8 cellular contexts compared by ENCODE assay signal in genomic region chr7:5822742-5823503, GRCh38. TPM values are rescaled to one million over a fixed set of nuclear protein-coding genes. Genes with fewer than 3 reads are reported as not detected.
DNase-seq lines count a peak whose midpoint lies in the region; ATAC-seq and TF ChIP-seq lines count a peak whose summit lies in the region.

No MANE protein-coding gene starts in this region.

- ATAC-seq in GM21717 (IDR thresholded peaks at IDR 0.05; ENCODE audit: unreplicated experiment) (peak; percentile 100), PC-3 (peak; percentile 100)
- peak; percentile 97 to 98 for ATAC-seq in activated T-cell treated with anti-CD3 and anti-CD28 coated beads, Interleukin-2, amount 50 U/mL, for 4 hours

- TF ChIP-seq POLR2A in esophagus muscularis mucosa (IDR thresholded peaks at IDR 0.05; ENCODE audit: low read depth) = no peak

- H3K4me3 Mint-ChIP-seq in activated T-cell treated with anti-CD3 and anti-CD28 coated beads, Interleukin-2, amount 50 U/mL, for 4 hours = peak overlapping the region; percentile 85

- no peaks in the 10 kb centered on the region for H3K27me3 ChIP-seq in PC-3 (ENCODE audit: low read length)
- no peaks in the 10 kb centered on the region for H3K27me3 ChIP-seq in esophagus muscularis mucosa
- H3K27me3 ChIP-seq in muscle layer of duodenum (ENCODE audit: low read depth, low read length) = no peaks in the 10 kb centered on the region

- peak overlapping the region; percentile 65 for H3K4me3 ChIP-seq in Jurkat, Clone E6-1 (ENCODE audit: low read length)
- H3K4me3 ChIP-seq in PC-3 (ENCODE audit: low read length) = peak overlapping the region; percentile 80
- H3K4me3 ChIP-seq in esophagus muscularis mucosa = peak overlapping the region; percentile 61 to 72 (median 68)
- H3K4me3 ChIP-seq in muscle layer of duodenum (ENCODE audit: low read depth in 1 of 2, low read length in 2 of 2) = peak overlapping the region; percentile 60 to 78

- H3K9me3 Mint-ChIP-seq in activated T-cell treated with anti-CD3 and anti-CD28 coated beads, Interleukin-2, amount 50 U/mL, for 4 hours = no peaks in the 10 kb centered on the region

- no peaks in the 10 kb centered on the region for H3K36me3 ChIP-seq in PC-3 (ENCODE audit: low read depth, low read length)
- no peaks in the 10 kb centered on the region for H3K36me3 ChIP-seq in esophagus muscularis mucosa
- H3K36me3 ChIP-seq in muscle layer of duodenum (ENCODE audit: control insufficient read depth in 1 of 2, insufficient read depth in 2 of 2, low read length in 2 of 2) = no peaks in the 10 kb centered on the region

- TSS peak; percentile 44 for BruUV-seq in PC-3 (replicated peaks; lab: Mats Ljungman, UMichigan)

- CTCF ChIA-PET in PC-3 (lab: Charles Lee) = interaction anchor here (1.2 kb wide), 1 partner anchor 42 kb away, joined by 3 read pairs; the partner anchor contains the start of gene RNF216

- H3K27ac ChIP-seq in PC-3 (ENCODE audit: low read length) (peak overlapping the region; percentile 60), esophagus muscularis mucosa (replicated peaks in 1 of 4) (peak overlapping the region; percentile 75 to 83 (median 78)), muscle layer of duodenum (ENCODE audit: low read length) (peak overlapping the region; percentile 75)

- peak overlapping the region; percentile 89 for H2AFZ ChIP-seq in PC-3 (ENCODE audit: low read length)

- DNase-seq in DMS79 (lab: John Stamatoyannopoulos, UW) (peak; percentile 90), PC-3 (peak; percentile 91), esophagus muscularis mucosa (ENCODE audit: extremely low spot score) (peak; percentile 97)
- peak; percentile 86 for DNase-seq in Jurkat, Clone E6-1 (ENCODE audit: low read depth, low spot score)
- DNase-seq in activated T-cell treated with anti-CD3 and anti-CD28 coated beads, Interleukin-2, amount 50 U/mL, for 4 hours = peak; percentile 93
- DNase-seq in stimulated activated CD8-positive, alpha-beta memory T cell treated with anti-CD3 and anti-CD28 coated beads, Interleukin-7, amount 100 ng/mL, for 24 hours (ENCODE audit: low read depth) = peak; percentile 93

- no peak for TF ChIP-seq EP300 in esophagus muscularis mucosa (IDR thresholded peaks at IDR 0.05)

- H3K36me3 Mint-ChIP-seq in activated T-cell treated with anti-CD3 and anti-CD28 coated beads, Interleukin-2, amount 50 U/mL, for 4 hours (ENCODE audit: insufficient read depth) = no peaks in the 10 kb centered on the region

- H3K9me3 ChIP-seq in PC-3 (ENCODE audit: low read length) = no peaks in the 10 kb centered on the region
- H3K9me3 ChIP-seq in esophagus muscularis mucosa = no peaks in the 10 kb centered on the region
- no peaks in the 10 kb centered on the region for H3K9me3 ChIP-seq in muscle layer of duodenum (ENCODE audit: control insufficient read depth in 1 of 2, low read length in 2 of 2)

- WGBS in esophagus muscularis mucosa = 0% methylated on average over 18 of the region's 39 CpGs

- no peaks in the 10 kb centered on the region for H3K27me3 Mint-ChIP-seq in activated T-cell treated with anti-CD3 and anti-CD28 coated beads, Interleukin-2, amount 50 U/mL, for 4 hours (ENCODE audit: low read depth)

- peak overlapping the region; percentile 56 for H3K9ac ChIP-seq in PC-3 (ENCODE audit: low read length)

- intact Hi-C loops in PC-3 (cut with micrococcal nuclease) = no loop called here
- intact Hi-C loops in esophagus muscularis mucosa (cut with DNase I) = no loop called here

- H3K4me2 ChIP-seq in PC-3 (ENCODE audit: low read length) = peak overlapping the region; percentile 97

- no peak for TF ChIP-seq CTCF in PC-3 (conservative IDR thresholded peaks at IDR 0.05; ENCODE audit: low read depth, low read length)
- TF ChIP-seq CTCF in esophagus muscularis mucosa (IDR thresholded peaks at IDR 0.05) = peak in 2 of 3 experiments; percentile 35 to 37

- no peaks in the 10 kb centered on the region for H4K20me1 ChIP-seq in PC-3 (ENCODE audit: low read length)

- H3K4me1 ChIP-seq in PC-3 (ENCODE audit: insufficient read depth, low read length) (peaks cover 7% of the 10 kb centered on the region; the same call in 1 of the 2 replicates), esophagus muscularis mucosa (peaks cover 8 to 14% (median 13%) of the 10 kb centered on the region in 4 donors), muscle layer of duodenum (ENCODE audit: control insufficient read depth in 1 of 2, insufficient read depth in 2 of 2, low read length in 2 of 2) (peaks cover 0 to 8% of the 10 kb centered on the region in 2 donors)

- no peaks in the 10 kb centered on the region for H3K9me2 ChIP-seq in PC-3 (replicated peaks; ENCODE audit: low read length)

- peaks cover 38% of the 10 kb centered on the region for H3K4me1 Mint-ChIP-seq in activated T-cell treated with anti-CD3 and anti-CD28 coated beads, Interleukin-2, amount 50 U/mL, for 4 hours (ENCODE audit: low read depth)

- POLR2A ChIA-PET in PC-3 (lab: Charles Lee; ENCODE audit: unreplicated experiment) = no interaction called here

- H3F3A ChIP-seq in PC-3 (ENCODE audit: low read length, unreplicated experiment) = no peaks in the 10 kb centered on the region

- no peaks in the 10 kb centered on the region for H3K79me2 ChIP-seq in PC-3 (ENCODE audit: low read length)

RNA-seq across cellular contexts. Expression of gene RNF216, which starts 41.5 kb away (rescaled TPM):
- polyA plus RNA-seq in Jurkat, Clone E6-1 (2012; ENCODE audit: insufficient read depth, insufficient read length) = 42.9 TPM
- total RNA-seq in PC-3 (2014; rRNA removed) = 21.1 and 22.2 TPM in 2 replicates
- total RNA-seq in activated T-cell treated with anti-CD3 and anti-CD28 coated beads, Interleukin-2, amount 50 U/mL, for 4 hours = 10 to 100 TPM; 41.4 to 44.2 (median 43.7) TPM
- 10 to 100 TPM; 40.3 to 70.8 (median 58.5) TPM for total RNA-seq in esophagus muscularis mucosa

RNA-seq across cellular contexts. Expression of gene OCM, which starts 57.7 kb away (rescaled TPM):
- not detected for polyA plus RNA-seq in Jurkat, Clone E6-1 (2012; ENCODE audit: insufficient read depth, insufficient read length)
- total RNA-seq in PC-3 (2014; rRNA removed) (not detected in 2 replicates), esophagus muscularis mucosa (not detected)
- under 1 TPM in 1 of 3 donors, not detected in 2; 0.34 TPM for total RNA-seq in activated T-cell treated with anti-CD3 and anti-CD28 coated beads, Interleukin-2, amount 50 U/mL, for 4 hours

Comparison
In these comparisons a context has a peak if more than half of its experiments do, and no peak if none do; other contexts are left out.
1. Peak in every context shown above with its lines: DNase-seq, ATAC-seq, H3K4me3 ChIP-seq and H3K27ac ChIP-seq.